21 cellular contexts compared by ENCODE assay signal in genomic region chr6:45872827-45873226, GRCh38.
A peak's percentile ranks its signal among the peaks of the same experiment; 100 is the strongest.
DNase-seq lines count a peak whose midpoint lies in the region; ATAC-seq and TF ChIP-seq lines count a peak whose summit lies in the region.
"Had no signal": no experiment of that assay in that cellular context is flagged by ENCODE, and none has a peak within 500 bp of the region (broad histone marks: within the 10 kb centered on the region; RNA-seq: fewer than 3 reads in every experiment).

No MANE protein-coding gene starts in this region.

- no peaks in the 10 kb centered on the region for H3K36me3 ChIP-seq in gastroesophageal sphincter
- H3K36me3 ChIP-seq: BLaER1 treated with 17β-estradiol and CSF1 and Interleukin-3, amounts not matched to agents 10 nM and 100 nM had no signal

- no peak for TF ChIP-seq POLR2A in gastroesophageal sphincter (IDR thresholded peaks at IDR 0.05)

- TF ChIP-seq CTCF in gastroesophageal sphincter (IDR thresholded peaks at IDR 0.05) (no peak), omental fat pad (IDR thresholded peaks at IDR 0.05) (no peak)

- intact Hi-C loops in left cardiac atrium (cut with DNase I) (no loop called here), cardiac septum (cut with DNase I) (no loop called here)

- H3K9me3 ChIP-seq in gastroesophageal sphincter: no peaks in the 10 kb centered on the region
- H3K9me3 ChIP-seq: BLaER1 treated with 17β-estradiol and CSF1 and Interleukin-3, amounts not matched to agents 10 nM and 100 nM had no signal

- peaks cover 4% of the 10 kb centered on the region for H3K27me3 ChIP-seq in gastroesophageal sphincter
- H3K27me3 ChIP-seq: BLaER1 treated with 17β-estradiol and CSF1 and Interleukin-3, amounts not matched to agents 10 nM and 100 nM had no signal

- DNase-seq in left cardiac atrium (no peak), cardiac septum (ENCODE audit: low spot score) (no peak), omental fat pad (ENCODE audit: low spot score) (no peak), cortex of kidney (lab: John Stamatoyannopoulos, UW) (no peak)
- DNase-seq: CD4-positive, CD25-positive, alpha-beta regulatory T cell; CD8-positive, alpha-beta memory T cell; COR-L47; DMS 273 treated with DMSO at 0.1 percent for 48 hours; DMS53; DND-41; EL; GOT3; H7; HFFc6 had no signal

- H3K4me3 ChIP-seq in gastroesophageal sphincter: no peak overlapping the region
- H3K4me3 ChIP-seq: BLaER1 treated with 17β-estradiol and CSF1 and Interleukin-3, amounts not matched to agents 10 nM and 100 nM; GM12878 had no signal

- 68 to 71% methylated on average over 6 to 7 of the region's 7 CpGs for WGBS in gastroesophageal sphincter (ENCODE audit: low coverage in 1 of 2), 2 donors

- H3K27ac ChIP-seq in gastroesophageal sphincter: no peak overlapping the region
- H3K27ac ChIP-seq: BLaER1 treated with 17β-estradiol and CSF1 and Interleukin-3, amounts not matched to agents 10 nM and 100 nM; HL-60 had no signal

- H3K4me1 ChIP-seq in gastroesophageal sphincter: no peaks in the 10 kb centered on the region
- H3K4me1 ChIP-seq: BLaER1 treated with 17β-estradiol and CSF1 and Interleukin-3, amounts not matched to agents 10 nM and 100 nM had no signal

- TF ChIP-seq EP300 in gastroesophageal sphincter (IDR thresholded peaks at IDR 0.05): no peak

- peak; percentile 30 to 60 for ATAC-seq in left cardiac atrium
- peak; percentile 46 for ATAC-seq in gastroesophageal sphincter
- peak; percentile 48 for ATAC-seq in omental fat pad (ENCODE audit: low FRiP score)
- no peak for ATAC-seq in GM21825 (IDR thresholded peaks at IDR 0.05; ENCODE audit: unreplicated experiment)
- ATAC-seq in GM18868 (IDR thresholded peaks at IDR 0.05; ENCODE audit: unreplicated experiment): no peak
- ATAC-seq: GM12878, HCT116 had no signal

Comparison
In these comparisons a context has a peak if more than half of its experiments do, and no peak if none do; other contexts are left out.
1. ATAC-seq: peak in left cardiac atrium (2 of 2), gastroesophageal sphincter (single experiment) and omental fat pad (single experiment); none in GM21825 (single experiment) and GM18868 (single experiment).